In the genomic region with DNA sequence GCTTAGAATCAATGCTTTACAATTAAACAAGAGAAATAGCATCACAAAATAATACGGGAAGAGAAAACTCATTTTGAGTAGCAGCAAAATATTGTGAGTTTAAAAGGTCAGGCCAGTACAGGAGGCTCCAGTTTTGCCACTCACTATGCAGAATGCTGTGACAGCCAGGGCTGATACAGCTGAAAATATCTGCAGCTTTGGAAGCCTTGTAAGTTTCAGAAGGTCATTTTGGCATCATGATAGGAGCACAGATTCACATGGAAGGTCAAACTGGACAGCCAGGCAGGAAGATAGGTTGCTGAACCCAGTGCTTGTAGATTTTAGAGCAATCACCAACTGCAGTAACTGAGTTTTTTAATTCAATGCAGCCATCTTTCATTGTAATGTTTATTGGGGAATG, we compare ENCODE assay signal across 13 cellular contexts. TPM values are rescaled to one million over a fixed set of nuclear protein-coding genes. Genes with fewer than 3 reads are reported as not detected.
A peak's percentile ranks its signal among the peaks of the same experiment; 100 is the strongest.
DNase-seq lines count a peak whose midpoint lies in the region; ATAC-seq, FAIRE-seq and TF ChIP-seq lines count a peak whose summit lies in the region.
"Had no signal": no experiment of that assay in that cellular context is flagged by ENCODE, and none has a peak within 500 bp of the region (broad histone marks: within the 10 kb centered on the region; RNA-seq: fewer than 3 reads in every experiment).

No MANE protein-coding gene starts in this region.

- no peak for TF ChIP-seq CTCF in CD8-positive, alpha-beta T cell (IDR thresholded peaks at IDR 0.05)
- no peak for TF ChIP-seq CTCF in OCI-LY7 (conservative IDR thresholded peaks at IDR 0.05; ENCODE audit: low read length)
- no peak for TF ChIP-seq CTCF in H1 (IDR thresholded peaks at IDR 0.05; ENCODE audit: control extremely low read depth in 1 of 3, insufficient read depth in 1 of 3, low read depth in 1 of 3, low read length in 3 of 3)
- TF ChIP-seq CTCF in osteoblast (IDR thresholded peaks at IDR 0.05; ENCODE audit: extremely low read depth, low read depth, low read length), result no peak

- H3K14ac ChIP-seq in H1 (ENCODE audit: insufficient read length), result no peak overlapping the region

- no peak overlapping the region for H3K9ac ChIP-seq in H1 (replicated peaks in 1 of 4; ENCODE audit: extremely low read depth in 1 of 4, low read depth in 3 of 4, low read length in 3 of 4)

- peaks cover 20% of the 10 kb centered on the region for H3K36me3 Mint-ChIP-seq in CD8-positive, alpha-beta T cell

- CTCF ChIA-PET in CD8-positive, alpha-beta T cell (lab: Charles Lee), result interaction anchor here (0.9 to 1.3 kb wide), 2 partner anchors 13 to 99 kb away, joined by 3 to 5 read pairs; no protein-coding TSS in a partner anchor
- CTCF ChIA-PET in OCI-LY7 (lab: Charles Lee; ENCODE audit: unreplicated experiment) (interaction anchor here (1.2 kb wide), 1 partner anchor 158 kb away, joined by 3 read pairs; no protein-coding TSS in a partner anchor), H1 (lab: Charles Lee; ENCODE audit: partially characterized antibody) (no interaction called here)

- FAIRE-seq in H1 (lab: Jason Lieb, UNC), result no peak
- no peak for FAIRE-seq in RCC 7860 (lab: Jason Lieb, UNC)

- H2AFZ ChIP-seq in OCI-LY7 (ENCODE audit: low read length) (no peak overlapping the region), H1 (ENCODE audit: low read length) (no peak overlapping the region), osteoblast (ENCODE audit: low read length) (no peak overlapping the region)

- TF ChIP-seq EP300 in H1 (IDR thresholded peaks at IDR 0.05; ENCODE audit: borderline replicate concordance in 1 of 2, low read depth in 2 of 2, low read length in 2 of 2), result no peak

- no peak overlapping the region for H4K91ac ChIP-seq in H1 (replicated peaks; ENCODE audit: insufficient read length, low read length)

- no peak overlapping the region for H2BK15ac ChIP-seq in H1 (ENCODE audit: low read length)

- DNase-seq in CD8-positive, alpha-beta T cell, result no peak
- DNase-seq in OCI-LY7 (ENCODE audit: low spot score) (no peak), H1 (ENCODE audit: low read depth in 1 of 2, low spot score in 2 of 2) (no peak), osteoblast (ENCODE audit: insufficient read length, low spot score, missing footprints) (no peak), NCI-H2107 (lab: John Stamatoyannopoulos, UW) (no peak), RCC 7860 (ENCODE audit: low spot score) (no peak)
- no peak for DNase-seq in activated effector memory CD4-positive, alpha-beta T cell treated with anti-CD3 and anti-CD28 coated beads, Interleukin-2, amount 50 U/mL, for 16 hours
- DNase-seq: hypothalamus, NCI-H510A treated with DMSO at 0.1 percent for 48 hours, SW 1271, testis had no signal

- no peak overlapping the region for H2BK5ac ChIP-seq in H1 (ENCODE audit: low read depth, low read length)

- H2BK20ac ChIP-seq in H1 (ENCODE audit: low read length), result no peak overlapping the region

- no peak overlapping the region for H3K56ac ChIP-seq in H1 (replicated peaks; ENCODE audit: insufficient read length, low read depth, low read length)

- no peak overlapping the region for H3K23ac ChIP-seq in H1 (ENCODE audit: insufficient read length)

- no peaks in the 10 kb centered on the region for H3K27me3 ChIP-seq in CD8-positive, alpha-beta T cell (ENCODE audit: insufficient read depth, low read length)
- H3K27me3 ChIP-seq in H1 (replicated peaks in 1 of 4; ENCODE audit: control insufficient read depth in 3 of 4, extremely low read depth in 1 of 4, insufficient read depth in 3 of 4, low read length in 3 of 4) (no peaks in the 10 kb centered on the region), osteoblast (ENCODE audit: insufficient read depth, low read length) (no peaks in the 10 kb centered on the region)
- H3K27me3 ChIP-seq: testis had no signal

- 89% methylated on average over 1 of the region's 1 CpG; no CpG with 5 or more reads in 1 of the 2 experiments for WGBS in H1 (ENCODE audit: extremely low coverage in 1 of 2, insufficient coverage in 1 of 2, insufficient read length in 1 of 2, insufficient replicate concordance in 2 of 2, low coverage in 1 of 2, low lambda C conversion rate in 2 of 2, missing lambda C conversion rate in 1 of 2), 2 experiments

- H2AK5ac ChIP-seq in H1 (ENCODE audit: low read depth, low read length), result no peak overlapping the region

- 0 out of 2 replicates have a peak overlapping the region, but pooled peaks have one; percentile 21 for H3K18ac ChIP-seq in H1 (ENCODE audit: extremely low read depth, low read length)

- H3K9me2 ChIP-seq in OCI-LY7 (ENCODE audit: insufficient read depth, low read length), result no peaks in the 10 kb centered on the region

- no peak overlapping the region for H3K27ac ChIP-seq in CD8-positive, alpha-beta T cell (ENCODE audit: low read depth, low read length)
- H3K27ac ChIP-seq in OCI-LY7 (ENCODE audit: low read depth, low read length, poor library complexity, severe bottlenecking) (peak overlapping the region; percentile 40), H1 (ENCODE audit: low read depth, low read length) (no peak overlapping the region), osteoblast (ENCODE audit: low read depth, low read length) (peak overlapping the region; percentile 2)
- H3K27ac ChIP-seq: testis had no signal

- TF ChIP-seq POLR2A in H1 (IDR thresholded peaks at IDR 0.05; ENCODE audit: control extremely low read depth in 1 of 2, low read depth in 2 of 2, low read length in 2 of 2), result no peak

- H3K79me2 ChIP-seq in OCI-LY7 (ENCODE audit: insufficient read depth, low read depth, low read length), result peaks cover 97% of the 10 kb centered on the region
- peaks cover 0 to 89% of the 10 kb centered on the region in 2 experiments; a peak in 2 of 4 replicates for H3K79me2 ChIP-seq in H1 (ENCODE audit: control insufficient read depth in 1 of 2, insufficient read depth in 2 of 2, low read length in 2 of 2)
- peaks cover 96% of the 10 kb centered on the region for H3K79me2 ChIP-seq in osteoblast (ENCODE audit: insufficient read depth, low read length)

- TF ChIP-seq RAD21 in H1 (IDR thresholded peaks at IDR 0.05 in 1 of 2, conservative IDR thresholded peaks at IDR 0.05 in 1 of 2; ENCODE audit: low read depth in 2 of 2, low read length in 2 of 2), result no peak

- no peaks in the 10 kb centered on the region for H3K36me3 ChIP-seq in CD8-positive, alpha-beta T cell (ENCODE audit: insufficient read depth, low read length)
- H3K36me3 ChIP-seq in OCI-LY7 (ENCODE audit: insufficient read depth, low read length), result peaks cover 20% of the 10 kb centered on the region
- H3K36me3 ChIP-seq in H1 (ENCODE audit: control insufficient read depth in 2 of 4, insufficient read depth in 4 of 4, low read length in 3 of 4), result no peaks in the 10 kb centered on the region
- H3K36me3 ChIP-seq in osteoblast (ENCODE audit: insufficient read depth, low read length), result no peaks in the 10 kb centered on the region

- no peak overlapping the region for H3K4me3 ChIP-seq in CD8-positive, alpha-beta T cell (ENCODE audit: low read depth, low read length)
- H3K4me3 ChIP-seq in OCI-LY7 (ENCODE audit: low read depth, low read length, poor library complexity, severe bottlenecking) (peak overlapping the region; percentile 42), H1 (ENCODE audit: extremely low read depth in 1 of 4, insufficient read depth in 2 of 4, low read depth in 3 of 4, low read length in 4 of 4) (no peak overlapping the region), osteoblast (ENCODE audit: insufficient read depth, low read length) (no peak overlapping the region)
- H3K4me3 ChIP-seq: testis had no signal

- H3K4me1 ChIP-seq in CD8-positive, alpha-beta T cell (ENCODE audit: insufficient read depth, low read length), result peaks cover 89% of the 10 kb centered on the region
- H3K4me1 ChIP-seq in OCI-LY7 (ENCODE audit: insufficient read depth, low read length, poor library complexity, severe bottlenecking), result peaks cover 91% of the 10 kb centered on the region
- 0 out of 7 replicates have a peak, but pooled peaks cover 0 to 3% (median 2%) of the 10 kb centered on the region in 4 experiments for H3K4me1 ChIP-seq in H1 (replicated peaks in 1 of 4; ENCODE audit: control insufficient read depth in 3 of 4, insufficient read depth in 4 of 4, low read length in 3 of 4)
- peaks cover 41% of the 10 kb centered on the region for H3K4me1 ChIP-seq in osteoblast (ENCODE audit: insufficient read depth, low read length)

- H3K4ac ChIP-seq in H1 (replicated peaks; ENCODE audit: insufficient read length, low read depth, low read length), result no peak overlapping the region

- H3K4me2 ChIP-seq in OCI-LY7 (ENCODE audit: low read length) (peak overlapping the region; percentile 74), H1 (ENCODE audit: insufficient read depth in 1 of 2, low read depth in 2 of 2, low read length in 2 of 2) (no peak overlapping the region), osteoblast (ENCODE audit: insufficient read depth, low read length) (no peak overlapping the region)

- H3K79me1 ChIP-seq in H1 (ENCODE audit: low read depth, low read length), result no peaks in the 10 kb centered on the region

- H3K9me3 ChIP-seq in CD8-positive, alpha-beta T cell (ENCODE audit: low read length), result no peaks in the 10 kb centered on the region
- H3K9me3 ChIP-seq in OCI-LY7 (ENCODE audit: low read length) (no peaks in the 10 kb centered on the region), H1 (ENCODE audit: insufficient read depth in 2 of 2, low read depth in 1 of 2, low read length in 1 of 2) (no peaks in the 10 kb centered on the region), osteoblast (ENCODE audit: low read depth, low read length) (no peaks in the 10 kb centered on the region)
- H3K9me3 ChIP-seq: testis had no signal

- no peak overlapping the region for H4K5ac ChIP-seq in H1 (ENCODE audit: insufficient read length, low read depth, low read length)

- no peak overlapping the region for H4K8ac ChIP-seq in H1 (ENCODE audit: extremely low read depth, insufficient read depth, low read length)

- POLR2A ChIA-PET in CD8-positive, alpha-beta T cell (lab: Charles Lee), result interaction anchor here (0.6 to 1.3 kb wide), 4 partner anchors 8 to 81 kb away, joined by 3 to 7 read pairs (median 3); partner anchors contain the start of gene MBNL1
- POLR2A ChIA-PET in OCI-LY7 (lab: Charles Lee), result interaction anchor here (0.5 to 9.4 kb wide), 7 partner anchors 9 to 155 kb away, joined by 3 to 79 read pairs (median 4); partner anchors contain the start of gene MBNL1
- POLR2A ChIA-PET in H1 (lab: Charles Lee; ENCODE audit: partially characterized antibody), result no interaction called here

- peak overlapping the region; percentile 82 for H3K27ac Mint-ChIP-seq in CD8-positive, alpha-beta T cell
- H3K27ac Mint-ChIP-seq: dendritic cell treated with granulocyte-macrophage colony-stimulating factor and Interleukin-4, amounts not matched to agents 40 ng/mL and 50 ng/mL, for 4 days had no signal

- no peaks in the 10 kb centered on the region for H3K23me2 ChIP-seq in H1 (ENCODE audit: low read depth, low read length)

- no peak overlapping the region for H2BK12ac ChIP-seq in H1 (ENCODE audit: low read depth, low read length)

- no peaks in the 10 kb centered on the region for H3K27me3 Mint-ChIP-seq in CD8-positive, alpha-beta T cell (ENCODE audit: low read depth)
- H3K27me3 Mint-ChIP-seq: dendritic cell treated with granulocyte-macrophage colony-stimulating factor and Interleukin-4, amounts not matched to agents 40 ng/mL and 50 ng/mL, for 4 days had no signal

- H2BK120ac ChIP-seq in H1 (replicated peaks; ENCODE audit: low read depth, low read length), result no peak overlapping the region

- peak overlapping the region; percentile 61 for H3K4me3 Mint-ChIP-seq in CD8-positive, alpha-beta T cell
- H3K4me3 Mint-ChIP-seq: dendritic cell treated with granulocyte-macrophage colony-stimulating factor and Interleukin-4, amounts not matched to agents 40 ng/mL and 50 ng/mL, for 4 days had no signal

- ATAC-seq in CD8-positive, alpha-beta T cell, result no peak
- no peak for ATAC-seq in HG03378 (IDR thresholded peaks at IDR 0.05; ENCODE audit: unreplicated experiment)

- peaks cover 84% of the 10 kb centered on the region for H3K4me1 Mint-ChIP-seq in CD8-positive, alpha-beta T cell (ENCODE audit: low read depth)

- no peaks in the 10 kb centered on the region for H3K9me3 Mint-ChIP-seq in CD8-positive, alpha-beta T cell
- H3K9me3 Mint-ChIP-seq: dendritic cell treated with granulocyte-macrophage colony-stimulating factor and Interleukin-4, amounts not matched to agents 40 ng/mL and 50 ng/mL, for 4 days had no signal

- intact Hi-C loops in CD8-positive, alpha-beta T cell (cut with DNase I, micrococcal nuclease), result loop anchor here in 1 of 2 experiments (5.0 kb wide), 1 partner anchor 34 kb away; no protein-coding TSS in a partner anchor
- intact Hi-C loops in OCI-LY7 (cut with micrococcal nuclease; ENCODE audit: unreplicated experiment), result no loop called here

- BruUV-seq in OCI-LY7 (replicated peaks; lab: Mats Ljungman, UMichigan), result no TSS peak

- H4K20me1 ChIP-seq in OCI-LY7 (ENCODE audit: insufficient read depth, low read length) (peaks cover 65% of the 10 kb centered on the region), H1 (replicated peaks in 1 of 2; ENCODE audit: control insufficient read depth in 1 of 2, insufficient read depth in 2 of 2, low read length in 2 of 2) (no peaks in the 10 kb centered on the region), osteoblast (ENCODE audit: insufficient read depth, low read length) (peaks cover 53% of the 10 kb centered on the region)

RNA-seq across cellular contexts. Expression of gene MBNL1, which starts 14.1 kb away (rescaled TPM):
- total RNA-seq in CD8-positive, alpha-beta T cell, result 100 to 1,000 TPM; 515 to 529 TPM
- total RNA-seq in OCI-LY7 (2014; rRNA removed; shearing (Covaris generic)), result 125 and 163 TPM in 2 replicates
- total RNA-seq in OCI-LY7 (2022) (174 and 184 TPM in 2 replicates), osteoblast (483 and 545 TPM in 2 replicates)
- 16.1 and 16.4 TPM in 2 replicates for total RNA-seq in H1 (2021; fragmentation: NEBNext Ultra II Directional; extraction: Animal tissue kit (Norgen Biotek cat#: 25700))
- 5.0 TPM in 2 replicates for polyA plus RNA-seq in H1 (2011; rRNA removed)
- polyA plus RNA-seq in H1 (2011; cell fraction: cytosol; rRNA removed), result 4.4 TPM
- 7.4 TPM for polyA plus RNA-seq in H1 (2011; cell fraction: nucleus; rRNA removed)
- 4.3 to 8.6 TPM (median 7.5 TPM) in 4 replicates for polyA plus RNA-seq in H1 (2012, experiment 1 of 2)
- 0.39 TPM for polyA plus RNA-seq in H1 (2012, experiment 2 of 2)
- polyA plus RNA-seq in H1 (2013, experiment 1 of 2), result 6.3 TPM
- 6.4 TPM for polyA plus RNA-seq in H1 (2013, experiment 2 of 2)
- polyA minus RNA-seq in H1 (2011; rRNA and poly(A)+ RNA removed), result 43.2 and 45.6 TPM in 2 replicates
- polyA minus RNA-seq in H1 (2011; cell fraction: cytosol; rRNA and poly(A)+ RNA removed), result 16.0 TPM
- 54.6 TPM for polyA minus RNA-seq in H1 (2011; cell fraction: nucleus; rRNA and poly(A)+ RNA removed)

Comparison
In these comparisons a context has a peak if more than half of its experiments do, and no peak if none do; other contexts are left out.
1. H3K27ac ChIP-seq: peak in OCI-LY7 (single experiment) and osteoblast (single experiment); none in CD8-positive, alpha-beta T cell (single experiment) and H1 (single experiment).